In the genomic region with DNA sequence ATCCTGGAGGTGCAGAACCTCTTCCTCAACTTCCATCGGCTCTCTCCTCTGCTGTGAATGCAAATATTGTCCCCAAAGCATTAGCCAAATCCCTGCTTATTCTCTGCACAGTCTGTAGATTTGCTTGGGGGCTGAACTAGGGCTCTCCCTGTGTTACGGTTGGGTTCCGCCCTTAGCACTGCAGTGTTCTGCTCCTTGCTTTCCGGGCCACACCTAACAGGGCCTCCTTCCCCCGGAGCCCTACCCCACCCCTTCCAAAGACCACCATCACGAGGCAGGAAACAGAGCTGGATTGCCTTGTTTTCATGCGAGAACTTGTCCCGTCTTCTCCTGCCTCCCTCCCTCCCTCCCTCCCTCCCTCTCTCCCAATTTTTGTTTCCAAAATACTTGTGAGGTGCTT, we compare ENCODE assay signal across 37 cellular contexts. TPM values are rescaled to one million over a fixed set of nuclear protein-coding genes. Genes with fewer than 3 reads are reported as not detected.
"Had no signal": no experiment of that assay in that cellular context is flagged by ENCODE, and none has a peak within 500 bp of the region (broad histone marks: within the 10 kb centered on the region; RNA-seq: fewer than 3 reads in every experiment).

No MANE protein-coding gene starts in this region.

- H3K27me3 ChIP-seq: ascending aorta, brain microvascular endothelial cell, gastrocnemius medialis had no signal

- H3K9me3 Mint-ChIP-seq: activated CD4-positive, alpha-beta memory T cell treated with anti-CD3 and anti-CD28 coated beads for 36 hours; activated CD4-positive, alpha-beta T cell treated with anti-CD3 and anti-CD28 coated beads, Interleukin-2, amount 10 ng/mL, durations not matched to agents 24 days and 14 days; activated naive CD4-positive, alpha-beta T cell treated with anti-CD3 and anti-CD28 coated beads, Interleukin-2, amount 10 ng/mL, durations not matched to agents 7 days and 5 days; activated naive CD4-positive, alpha-beta T cell treated with anti-CD3 and anti-CD28 coated beads, Interleukin-2, amount 50 U/mL, for 72 hours; activated naive CD8-positive, alpha-beta T cell treated with anti-CD3 and anti-CD28 coated beads, Interleukin-2, amount 10 ng/mL, durations not matched to agents 7 days and 5 days; activated T-cell treated with anti-CD3 and anti-CD28 coated beads, Interleukin-2, amount 50 U/mL, for 24 hours; activated T-cell treated with anti-CD3 and anti-CD28 coated beads, Interleukin-2, amount 50 U/mL, for 72 hours; central memory CD8-positive, alpha-beta T cell; dendritic cell treated with granulocyte-macrophage colony-stimulating factor and Interleukin-4, amounts not matched to agents 40 ng/mL and 50 ng/mL, for 4 days; endodermal cell; T-cell; T-helper 1 cell treated with Interleukin-12 subunit alpha and Interleukin-12 subunit beta and Interleukin-4 antibody, amounts not matched to agents 30 μg/mL and 1 μg/mL, for 36 hours had no signal

- ATAC-seq: activated CD4-positive, alpha-beta T cell treated with anti-CD3 and anti-CD28 coated beads for 36 hours; activated CD8-positive, alpha-beta T cell treated with anti-CD3 and anti-CD28 coated beads, Interleukin-2, amount 10 ng/mL, durations not matched to agents 7 days and 5 days; activated naive CD4-positive, alpha-beta T cell treated with anti-CD3 and anti-CD28 coated beads, Interleukin-2, amount 50 U/mL, for 72 hours; activated T-cell treated with anti-CD3 and anti-CD28 coated beads, Interleukin-2, amount 50 U/mL, for 72 hours; foreskin keratinocyte; gastrocnemius medialis; heart left ventricle; T-cell had no signal

- H3K4me3 Mint-ChIP-seq: activated CD4-positive, alpha-beta memory T cell treated with anti-CD3 and anti-CD28 coated beads for 36 hours; activated CD4-positive, alpha-beta T cell treated with anti-CD3 and anti-CD28 coated beads for 36 hours; activated CD4-positive, alpha-beta T cell treated with anti-CD3 and anti-CD28 coated beads, Interleukin-2, amount 10 ng/mL, durations not matched to agents 24 days and 14 days; activated CD8-positive, alpha-beta T cell treated with anti-CD3 and anti-CD28 coated beads, Interleukin-2, amount 10 ng/mL, durations not matched to agents 7 days and 5 days; activated naive CD4-positive, alpha-beta T cell treated with anti-CD3 and anti-CD28 coated beads, Interleukin-2, amount 10 ng/mL, durations not matched to agents 7 days and 5 days; activated naive CD8-positive, alpha-beta T cell treated with anti-CD3 and anti-CD28 coated beads, Interleukin-2, amount 10 ng/mL, durations not matched to agents 7 days and 5 days; activated T-cell treated with anti-CD3 and anti-CD28 coated beads, Interleukin-2, amount 50 U/mL, for 24 hours; activated T-cell treated with anti-CD3 and anti-CD28 coated beads, Interleukin-2, amount 50 U/mL, for 72 hours; central memory CD8-positive, alpha-beta T cell; dendritic cell treated with granulocyte-macrophage colony-stimulating factor and Interleukin-4, amounts not matched to agents 40 ng/mL and 50 ng/mL, for 4 days; endodermal cell; T-cell; T-helper 1 cell treated with Interleukin-12 subunit alpha and Interleukin-12 subunit beta and Interleukin-4 antibody, amounts not matched to agents 30 μg/mL and 1 μg/mL, for 36 hours had no signal

- H3K9me3 ChIP-seq: ascending aorta, esophagus muscularis mucosa, gastrocnemius medialis, heart left ventricle had no signal

- DNase-seq: activated CD4-positive, alpha-beta memory T cell treated with anti-CD3 and anti-CD28 coated beads for 36 hours; activated CD4-positive, alpha-beta T cell treated with anti-CD3 and anti-CD28 coated beads for 36 hours; activated CD4-positive, alpha-beta T cell treated with anti-CD3 and anti-CD28 coated beads, Interleukin-2, amount 10 ng/mL, durations not matched to agents 24 days and 14 days; activated CD4-positive, CD25-positive, alpha-beta regulatory T cell; activated CD4-positive, CD25-positive, alpha-beta regulatory T cell treated with anti-CD3 and anti-CD28 coated beads, Interleukin-2, amount 50 U/mL, for 72 hours; activated CD8-positive, alpha-beta memory T cell treated with anti-CD3 and anti-CD28 coated beads, Interleukin-2, amount 50 U/mL, for 48 hours; activated CD8-positive, alpha-beta T cell treated with anti-CD3 and anti-CD28 coated beads, Interleukin-2, amount 10 ng/mL, durations not matched to agents 7 days and 5 days; activated gamma-delta T cell; activated naive CD4-positive, alpha-beta T cell; activated naive CD4-positive, alpha-beta T cell treated with anti-CD3 and anti-CD28 coated beads, Interleukin-2, amount 10 ng/mL, durations not matched to agents 7 days and 5 days; activated naive CD8-positive, alpha-beta T cell treated with anti-CD3 and anti-CD28 coated beads, Interleukin-2, amount 10 ng/mL, durations not matched to agents 7 days and 5 days; activated T-cell treated with anti-CD3 and anti-CD28 coated beads for 4 hours; activated T-cell treated with anti-CD3 and anti-CD28 coated beads, Interleukin-2, amount 50 U/mL, for 24 hours; activated T-cell treated with anti-CD3 and anti-CD28 coated beads, Interleukin-2, amount 50 U/mL, for 72 hours; brain microvascular endothelial cell; dorsolateral prefrontal cortex; effector memory CD4-positive, alpha-beta T cell; endodermal cell; foreskin keratinocyte; gastrocnemius medialis; glutamatergic neuron; heart left ventricle; T-cell; T1000; WERI-Rb-1 had no signal

- H3K4me1 ChIP-seq: ascending aorta, esophagus muscularis mucosa, foreskin keratinocyte, gastrocnemius medialis, heart left ventricle had no signal

- H3K27ac ChIP-seq: ascending aorta, brain microvascular endothelial cell, coronary artery, dorsolateral prefrontal cortex, esophagus muscularis mucosa, foreskin keratinocyte, gastrocnemius medialis, heart left ventricle, WERI-Rb-1 had no signal

- H3K36me3 Mint-ChIP-seq: activated CD4-positive, alpha-beta memory T cell treated with anti-CD3 and anti-CD28 coated beads for 36 hours; activated naive CD4-positive, alpha-beta T cell treated with anti-CD3 and anti-CD28 coated beads, Interleukin-2, amount 10 ng/mL, durations not matched to agents 7 days and 5 days; activated naive CD4-positive, alpha-beta T cell treated with anti-CD3 and anti-CD28 coated beads, Interleukin-2, amount 50 U/mL, for 72 hours; activated naive CD8-positive, alpha-beta T cell treated with anti-CD3 and anti-CD28 coated beads, Interleukin-2, amount 10 ng/mL, durations not matched to agents 7 days and 5 days; T-cell had no signal

- H3K36me3 ChIP-seq: ascending aorta, brain microvascular endothelial cell, esophagus muscularis mucosa, gastrocnemius medialis, heart left ventricle, WERI-Rb-1 had no signal

- H3K4me1 Mint-ChIP-seq: activated CD4-positive, alpha-beta T cell treated with anti-CD3 and anti-CD28 coated beads for 36 hours; activated CD4-positive, alpha-beta T cell treated with anti-CD3 and anti-CD28 coated beads, Interleukin-2, amount 10 ng/mL, durations not matched to agents 24 days and 14 days; activated naive CD4-positive, alpha-beta T cell treated with anti-CD3 and anti-CD28 coated beads, Interleukin-2, amount 10 ng/mL, durations not matched to agents 7 days and 5 days; activated naive CD8-positive, alpha-beta T cell treated with anti-CD3 and anti-CD28 coated beads, Interleukin-2, amount 10 ng/mL, durations not matched to agents 7 days and 5 days; central memory CD8-positive, alpha-beta T cell; T-cell had no signal

- H3K27ac Mint-ChIP-seq: activated CD4-positive, alpha-beta memory T cell treated with anti-CD3 and anti-CD28 coated beads for 36 hours; activated CD4-positive, alpha-beta T cell treated with anti-CD3 and anti-CD28 coated beads for 36 hours; activated CD4-positive, alpha-beta T cell treated with anti-CD3 and anti-CD28 coated beads, Interleukin-2, amount 10 ng/mL, durations not matched to agents 24 days and 14 days; activated CD8-positive, alpha-beta T cell treated with anti-CD3 and anti-CD28 coated beads, Interleukin-2, amount 10 ng/mL, durations not matched to agents 7 days and 5 days; activated naive CD4-positive, alpha-beta T cell treated with anti-CD3 and anti-CD28 coated beads, Interleukin-2, amount 10 ng/mL, durations not matched to agents 7 days and 5 days; activated naive CD4-positive, alpha-beta T cell treated with anti-CD3 and anti-CD28 coated beads, Interleukin-2, amount 50 U/mL, for 72 hours; activated naive CD8-positive, alpha-beta T cell treated with anti-CD3 and anti-CD28 coated beads, Interleukin-2, amount 10 ng/mL, durations not matched to agents 7 days and 5 days; activated T-cell treated with anti-CD3 and anti-CD28 coated beads, Interleukin-2, amount 50 U/mL, for 24 hours; activated T-cell treated with anti-CD3 and anti-CD28 coated beads, Interleukin-2, amount 50 U/mL, for 72 hours; dendritic cell treated with granulocyte-macrophage colony-stimulating factor and Interleukin-4, amounts not matched to agents 40 ng/mL and 50 ng/mL, for 4 days; T-cell; T-helper 1 cell treated with Interleukin-12 subunit alpha and Interleukin-12 subunit beta and Interleukin-4 antibody, amounts not matched to agents 30 μg/mL and 1 μg/mL, for 36 hours had no signal

- H3K4me3 ChIP-seq: ascending aorta, coronary artery, dorsolateral prefrontal cortex, esophagus muscularis mucosa, gastrocnemius medialis, heart left ventricle had no signal

RNA-seq across cellular contexts. Expression of a gene that starts 51.0 kb away (rescaled TPM):
- total RNA-seq: activated CD4-positive, alpha-beta memory T cell treated with anti-CD3 and anti-CD28 coated beads for 36 hours; activated CD4-positive, alpha-beta T cell treated with anti-CD3 and anti-CD28 coated beads for 36 hours; activated CD4-positive, alpha-beta T cell treated with anti-CD3 and anti-CD28 coated beads, Interleukin-2, amount 10 ng/mL, durations not matched to agents 24 days and 14 days; activated CD8-positive, alpha-beta T cell treated with anti-CD3 and anti-CD28 coated beads, Interleukin-2, amount 10 ng/mL, durations not matched to agents 7 days and 5 days; activated naive CD4-positive, alpha-beta T cell treated with anti-CD3 and anti-CD28 coated beads, Interleukin-2, amount 50 U/mL, for 72 hours; activated naive CD8-positive, alpha-beta T cell treated with anti-CD3 and anti-CD28 coated beads, Interleukin-2, amount 10 ng/mL, durations not matched to agents 7 days and 5 days; activated T-cell treated with anti-CD3 and anti-CD28 coated beads, Interleukin-2, amount 50 U/mL, for 72 hours; ascending aorta; bronchial epithelial cell; cardiac septum; cerebellum; dorsolateral prefrontal cortex; endodermal cell; epithelial cell of proximal tubule; foreskin keratinocyte; gastrocnemius medialis; heart left ventricle; T-helper 2 cell treated with Interferon-gamma antibody and Interleukin-4, amounts not matched to agents 100 ng/mL and 5 ng/mL, for 36 hours had no signal
